ENCODE assay signal across 14 cellular contexts in genomic region chr11:61417670-61418069, GRCh38. TPM values are rescaled to one million over a fixed set of nuclear protein-coding genes. Genes with fewer than 3 reads are reported as not detected.
DNase-seq lines count a peak whose midpoint lies in the region; ATAC-seq, FAIRE-seq and TF ChIP-seq lines count a peak whose summit lies in the region.
"Had no signal": no experiment of that assay in that cellular context is flagged by ENCODE, and none has a peak within 500 bp of the region (broad histone marks: within the 10 kb centered on the region; RNA-seq: fewer than 3 reads in every experiment).

No MANE protein-coding gene starts in this region.

- 75% methylated on average over 2 of the region's 2 CpGs for WGBS in prostate gland
- WGBS in adrenal gland, 4 donors, result 69 to 76% (median 71%) methylated on average over 2 of the region's 2 CpGs

- no peaks in the 10 kb centered on the region for H3K27me3 ChIP-seq in right atrium auricular region
- no peaks in the 10 kb centered on the region for H3K27me3 ChIP-seq in left ventricle myocardium inferior (ENCODE audit: low read depth)
- H3K27me3 ChIP-seq in subcutaneous abdominal adipose tissue (ENCODE audit: control insufficient read depth in 5 of 5, insufficient read depth in 4 of 5, low read length in 5 of 5), result no peaks in the 10 kb centered on the region
- no peaks in the 10 kb centered on the region for H3K27me3 ChIP-seq in prostate gland (replicated peaks; ENCODE audit: insufficient read depth)
- H3K27me3 ChIP-seq in adrenal gland, result no peaks in the 10 kb centered on the region
- H3K27me3 ChIP-seq: BE2C had no signal

- CTCF ChIA-PET in activated CD8-positive, alpha-beta T cell treated with anti-CD3 and anti-CD28 coated beads, Interleukin-2, amount 10 ng/mL, durations not matched to agents 7 days and 5 days (lab: Charles Lee), result interaction anchor here (0.8 to 1.6 kb wide), 6 partner anchors 8 to 123 kb away, joined by 3 to 8 read pairs (median 4); partner anchors contain the start of genes CPSF7, SDHAF2 and VWCE

- H3K4me1 ChIP-seq in right atrium auricular region, result peaks cover 0 to 17% of the 10 kb centered on the region in 2 donors
- peaks cover 19% of the 10 kb centered on the region for H3K4me1 ChIP-seq in left ventricle myocardium inferior
- peaks cover 0 to 14% (median 9%) of the 10 kb centered on the region in 5 donors for H3K4me1 ChIP-seq in subcutaneous abdominal adipose tissue (ENCODE audit: control insufficient read depth in 5 of 5, insufficient read depth in 5 of 5, low read length in 5 of 5)
- H3K4me1 ChIP-seq in prostate gland (replicated peaks), result no peaks in the 10 kb centered on the region
- peaks cover 5 to 26% of the 10 kb centered on the region in 2 donors for H3K4me1 ChIP-seq in adrenal gland (replicated peaks in 1 of 2)
- H3K4me1 ChIP-seq: BE2C had no signal

- H3K9me3 ChIP-seq in right atrium auricular region (no peaks in the 10 kb centered on the region), left ventricle myocardium inferior (replicated peaks) (no peaks in the 10 kb centered on the region), subcutaneous abdominal adipose tissue (ENCODE audit: control insufficient read depth in 5 of 5, low read length in 5 of 5) (no peaks in the 10 kb centered on the region), prostate gland (no peaks in the 10 kb centered on the region), adrenal gland (replicated peaks in 1 of 3) (no peaks in the 10 kb centered on the region)
- H3K9me3 ChIP-seq: BE2C had no signal

- FAIRE-seq in GM12891 (lab: Jason Lieb, UNC), result no peak
- FAIRE-seq: TTC549 had no signal

- POLR2A ChIA-PET in activated CD8-positive, alpha-beta T cell treated with anti-CD3 and anti-CD28 coated beads, Interleukin-2, amount 10 ng/mL, durations not matched to agents 7 days and 5 days (lab: Charles Lee), result interaction anchor here (0.8 to 2.3 kb wide), 3 partner anchors 12 to 55 kb away, joined by 3 to 14 read pairs (median 3); partner anchors contain the start of genes CPSF7, CYB561A3, SDHAF2 and TMEM138

- H3K9me3 Mint-ChIP-seq in activated CD8-positive, alpha-beta T cell treated with anti-CD3 and anti-CD28 coated beads, Interleukin-2, amount 10 ng/mL, durations not matched to agents 7 days and 5 days (ENCODE audit: insufficient read depth), result no peaks in the 10 kb centered on the region

- H3K36me3 ChIP-seq in right atrium auricular region, result peaks cover 84% of the 10 kb centered on the region
- H3K36me3 ChIP-seq in left ventricle myocardium inferior, result peaks cover 94% of the 10 kb centered on the region
- H3K36me3 ChIP-seq in subcutaneous abdominal adipose tissue (ENCODE audit: control insufficient read depth in 5 of 5, insufficient read depth in 5 of 5, low read length in 5 of 5), result peaks cover 43 to 95% (median 88%) of the 10 kb centered on the region in 5 donors
- H3K36me3 ChIP-seq in prostate gland, result peaks cover 19 to 21% of the 10 kb centered on the region in 2 donors
- peaks cover 0 to 93% of the 10 kb centered on the region in 2 donors for H3K36me3 ChIP-seq in adrenal gland (replicated peaks in 1 of 2)

- H3K27ac ChIP-seq in right atrium auricular region (peak overlapping the region in 1 of 2 donors; percentile 12), left ventricle myocardium inferior (replicated peaks) (peak overlapping the region; percentile 2), subcutaneous abdominal adipose tissue (ENCODE audit: low read depth, low read length) (peak overlapping the region; percentile 11), prostate gland (no peak overlapping the region), adrenal gland (peak overlapping the region in 1 of 5 donors; percentile 27)

- peak overlapping the region; percentile 35 for H3K27ac Mint-ChIP-seq in activated CD8-positive, alpha-beta T cell treated with anti-CD3 and anti-CD28 coated beads, Interleukin-2, amount 10 ng/mL, durations not matched to agents 7 days and 5 days

- peaks cover 85% of the 10 kb centered on the region for H3K36me3 Mint-ChIP-seq in activated CD8-positive, alpha-beta T cell treated with anti-CD3 and anti-CD28 coated beads, Interleukin-2, amount 10 ng/mL, durations not matched to agents 7 days and 5 days (ENCODE audit: low read depth)

- H3K4me3 Mint-ChIP-seq in activated CD8-positive, alpha-beta T cell treated with anti-CD3 and anti-CD28 coated beads, Interleukin-2, amount 10 ng/mL, durations not matched to agents 7 days and 5 days, result no peak overlapping the region

- H3K4me3 ChIP-seq in right atrium auricular region (no peak overlapping the region), left ventricle myocardium inferior (no peak overlapping the region), subcutaneous abdominal adipose tissue (ENCODE audit: low read depth in 1 of 5, low read length in 5 of 5) (no peak overlapping the region), prostate gland (no peak overlapping the region), adrenal gland (no peak overlapping the region)

- peak overlapping the region in 2 of 5 donors; percentile 5 to 7 for H3K9ac ChIP-seq in subcutaneous abdominal adipose tissue (ENCODE audit: low read length in 5 of 5)

- DNase-seq in Right ventricle myocardium superior (no peak), right atrium auricular region (ENCODE audit: low spot score) (no peak), left ventricle myocardium inferior (no peak), prostate gland (ENCODE audit: low spot score) (no peak), adrenal gland (no peak), GM12891 (ENCODE audit: insufficient read length, low spot score) (no peak)
- no peak for DNase-seq in activated CD8-positive, alpha-beta T cell treated with anti-CD3 and anti-CD28 coated beads, Interleukin-2, amount 10 ng/mL, durations not matched to agents 7 days and 5 days
- DNase-seq: activated effector memory CD4-positive, alpha-beta T cell treated with Interleukin-2 at 50 U/mL for 16 hours; BE2C; effector CD8-positive, alpha-beta T cell; NCI-H1436; occipital lobe had no signal

- intact Hi-C loops in Right ventricle myocardium superior (cut with DNase I), result no loop called here
- intact Hi-C loops in left ventricle myocardium inferior (cut with micrococcal nuclease), result no loop called here
- intact Hi-C loops in prostate gland (cut with DNase I), result no loop called here
- intact Hi-C loops in adrenal gland (cut with DNase I), result no loop called here

- H3K27me3 Mint-ChIP-seq in activated CD8-positive, alpha-beta T cell treated with anti-CD3 and anti-CD28 coated beads, Interleukin-2, amount 10 ng/mL, durations not matched to agents 7 days and 5 days (ENCODE audit: low read depth), result no peaks in the 10 kb centered on the region

- TF ChIP-seq POLR2A in prostate gland (IDR thresholded peaks at IDR 0.05) (no peak), adrenal gland (IDR thresholded peaks at IDR 0.05) (no peak), GM12891 (IDR thresholded peaks at IDR 0.05; ENCODE audit: low read depth, low read length) (no peak)

- peaks cover 58% of the 10 kb centered on the region for H3K4me1 Mint-ChIP-seq in activated CD8-positive, alpha-beta T cell treated with anti-CD3 and anti-CD28 coated beads, Interleukin-2, amount 10 ng/mL, durations not matched to agents 7 days and 5 days (ENCODE audit: low read depth)

- TF ChIP-seq CTCF in right atrium auricular region (IDR thresholded peaks at IDR 0.05) (no peak), left ventricle myocardium inferior (IDR thresholded peaks at IDR 0.05; ENCODE audit: borderline replicate concordance) (no peak), prostate gland (IDR thresholded peaks at IDR 0.05) (no peak), adrenal gland (IDR thresholded peaks at IDR 0.05) (no peak)

- peak; percentile 55 for ATAC-seq in Right ventricle myocardium superior (ENCODE audit: poor library complexity)
- peak; percentile 35 for ATAC-seq in activated CD8-positive, alpha-beta T cell treated with anti-CD3 and anti-CD28 coated beads, Interleukin-2, amount 10 ng/mL, durations not matched to agents 7 days and 5 days

RNA-seq across cellular contexts. Expression of gene CPSF7, which starts 12.1 kb away (rescaled TPM):
- total RNA-seq in Right ventricle myocardium superior (32.5 TPM), right atrium auricular region (10 to 100 TPM; 24.6 to 31.4 TPM), left ventricle myocardium inferior (39.9 TPM), prostate gland (10 to 100 TPM; 44.7 to 66.8 TPM), adrenal gland (10 to 100 TPM; 24.6 to 77.6 (median 63.0) TPM)
- total RNA-seq in activated CD8-positive, alpha-beta T cell treated with anti-CD3 and anti-CD28 coated beads, Interleukin-2, amount 10 ng/mL, durations not matched to agents 7 days and 5 days, result 10 to 100 TPM; 94.8 to 98.4 TPM
- 10 to 100 TPM; 78.8 to 93.5 (median 79.2) TPM for polyA plus RNA-seq in adrenal gland
- polyA plus RNA-seq in GM12891 (2012; ENCODE audit: low read depth, missing spikeins), result 47.3 TPM

RNA-seq across cellular contexts. Expression of gene SDHAF2, which starts 12.3 kb away (rescaled TPM):
- total RNA-seq in Right ventricle myocardium superior (33.7 TPM), right atrium auricular region (10 to 100 TPM; 44.1 to 50.7 TPM), left ventricle myocardium inferior (38.1 TPM), prostate gland (10 to 100 TPM; 24.6 to 59.4 TPM), adrenal gland (10 to 100 TPM; 28.0 to 69.6 (median 48.8) TPM)
- 10 to 100 TPM; 51.6 to 54.3 TPM for total RNA-seq in activated CD8-positive, alpha-beta T cell treated with anti-CD3 and anti-CD28 coated beads, Interleukin-2, amount 10 ng/mL, durations not matched to agents 7 days and 5 days
- 10 to 100 TPM; 40.0 to 56.8 (median 47.1) TPM for polyA plus RNA-seq in adrenal gland
- 44.5 TPM for polyA plus RNA-seq in GM12891 (2012; ENCODE audit: low read depth, missing spikeins)

RNA-seq across cellular contexts. Expression of gene TMEM216, which starts 25.3 kb away (rescaled TPM):
- 3.7 TPM for total RNA-seq in Right ventricle myocardium superior
- 10 to 100 TPM in 1 of 2 donors, 1 to 10 TPM in 1; 9.5 to 11.7 TPM for total RNA-seq in right atrium auricular region
- 1 to 10 TPM; 6.3 to 6.4 TPM for total RNA-seq in activated CD8-positive, alpha-beta T cell treated with anti-CD3 and anti-CD28 coated beads, Interleukin-2, amount 10 ng/mL, durations not matched to agents 7 days and 5 days
- total RNA-seq in left ventricle myocardium inferior, result 4.9 TPM
- 10 to 100 TPM; 13.3 to 24.1 TPM for total RNA-seq in prostate gland
- total RNA-seq in adrenal gland, result 10 to 100 TPM in 7 of 8 donors, 1 to 10 TPM in 1; 7.1 to 28.8 (median 13.4) TPM
- polyA plus RNA-seq in adrenal gland, result 10 to 100 TPM; 16.2 to 23.8 (median 21.3) TPM
- 7.3 TPM for polyA plus RNA-seq in GM12891 (2012; ENCODE audit: low read depth, missing spikeins)

RNA-seq across cellular contexts. Expression of gene TMEM138, which starts 55.5 kb away (rescaled TPM):
- total RNA-seq in Right ventricle myocardium superior (17.7 TPM), right atrium auricular region (10 to 100 TPM; 12.6 to 18.2 TPM), left ventricle myocardium inferior (20.9 TPM), prostate gland (10 to 100 TPM; 17.9 to 35.4 TPM), adrenal gland (100 to 1,000 TPM in 5 of 8 donors, 10 to 100 TPM in 3; 79.4 to 183 (median 134) TPM)
- total RNA-seq in activated CD8-positive, alpha-beta T cell treated with anti-CD3 and anti-CD28 coated beads, Interleukin-2, amount 10 ng/mL, durations not matched to agents 7 days and 5 days, result 10 to 100 TPM; 57.4 to 57.5 TPM
- polyA plus RNA-seq in adrenal gland, result 100 to 1,000 TPM; 244 to 276 (median 259) TPM
- 31.8 TPM for polyA plus RNA-seq in GM12891 (2012; ENCODE audit: low read depth, missing spikeins)

RNA-seq across cellular contexts. Expression of gene CYB561A3, which starts 56.0 kb away (rescaled TPM):
- total RNA-seq in Right ventricle myocardium superior, result 14.2 TPM
- total RNA-seq in right atrium auricular region, result 10 to 100 TPM; 15.0 to 27.3 TPM
- 10 to 100 TPM; 53.2 to 55.6 TPM for total RNA-seq in activated CD8-positive, alpha-beta T cell treated with anti-CD3 and anti-CD28 coated beads, Interleukin-2, amount 10 ng/mL, durations not matched to agents 7 days and 5 days
- total RNA-seq in left ventricle myocardium inferior, result 10.5 TPM
- 10 to 100 TPM; 51.6 to 79.1 TPM for total RNA-seq in prostate gland
- total RNA-seq in adrenal gland, result 1,000 to 10,000 TPM in 3 of 8 donors, 100 to 1,000 TPM in 5; 137 to 1,306 (median 828) TPM
- polyA plus RNA-seq in adrenal gland, result 100 to 1,000 TPM; 108 to 299 (median 284) TPM
- polyA plus RNA-seq in GM12891 (2012; ENCODE audit: low read depth, missing spikeins), result 37.5 TPM

Comparison
In these comparisons a context has a peak if more than half of its experiments do, and no peak if none do; other contexts are left out.
1. H3K27ac ChIP-seq: peak in left ventricle myocardium inferior (single experiment) and subcutaneous abdominal adipose tissue (single experiment); none in prostate gland (0 of 2).